Comparison of ENCODE assay signal across 2 cellular contexts in the genomic region with DNA sequence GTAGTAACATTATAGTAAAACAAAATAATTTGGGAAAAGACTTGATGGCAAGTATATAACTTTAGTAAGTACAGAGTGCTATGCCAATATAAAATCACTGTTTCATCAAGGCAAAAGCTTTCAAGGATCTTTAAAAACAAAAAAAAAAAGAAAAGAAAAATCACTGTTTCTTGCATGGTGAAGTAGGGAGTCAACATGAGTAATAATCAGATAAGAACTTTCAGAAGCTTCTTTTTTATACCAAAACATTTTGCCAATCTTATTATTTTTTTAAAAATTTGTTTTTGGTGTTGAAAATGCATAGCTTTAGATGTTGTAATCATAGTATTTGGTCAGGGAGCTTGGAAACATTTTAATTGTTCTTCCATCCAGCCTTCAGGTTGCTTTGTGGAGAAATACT.
TF ChIP-seq lines count a peak whose summit lies in the region.

No MANE protein-coding gene starts in this region.

TF ChIP-seq in K562, 482 proteins besides CTCF, POLR2A, EP300 and RAD21 (continues in another document):
- no peak for TF ChIP-seq TAF1 (IDR thresholded peaks at IDR 0.05; ENCODE audit: control insufficient read depth, extremely low read depth, insufficient read depth, low read length, severe bottlenecking)
- TF ChIP-seq, protein P1, sequence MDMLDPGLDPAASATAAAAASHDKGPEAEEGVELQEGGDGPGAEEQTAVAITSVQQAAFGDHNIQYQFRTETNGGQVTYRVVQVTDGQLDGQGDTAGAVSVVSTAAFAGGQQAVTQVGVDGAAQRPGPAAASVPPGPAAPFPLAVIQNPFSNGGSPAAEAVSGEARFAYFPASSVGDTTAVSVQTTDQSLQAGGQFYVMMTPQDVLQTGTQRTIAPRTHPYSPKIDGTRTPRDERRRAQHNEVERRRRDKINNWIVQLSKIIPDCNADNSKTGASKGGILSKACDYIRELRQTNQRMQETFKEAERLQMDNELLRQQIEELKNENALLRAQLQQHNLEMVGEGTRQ (CRISPR knock-in tag; IDR thresholded peaks at IDR 0.05) = no peak
- no peak for TF ChIP-seq OTX1 (CRISPR knock-in tag; IDR thresholded peaks at IDR 0.05)
- TF ChIP-seq, protein P2, sequence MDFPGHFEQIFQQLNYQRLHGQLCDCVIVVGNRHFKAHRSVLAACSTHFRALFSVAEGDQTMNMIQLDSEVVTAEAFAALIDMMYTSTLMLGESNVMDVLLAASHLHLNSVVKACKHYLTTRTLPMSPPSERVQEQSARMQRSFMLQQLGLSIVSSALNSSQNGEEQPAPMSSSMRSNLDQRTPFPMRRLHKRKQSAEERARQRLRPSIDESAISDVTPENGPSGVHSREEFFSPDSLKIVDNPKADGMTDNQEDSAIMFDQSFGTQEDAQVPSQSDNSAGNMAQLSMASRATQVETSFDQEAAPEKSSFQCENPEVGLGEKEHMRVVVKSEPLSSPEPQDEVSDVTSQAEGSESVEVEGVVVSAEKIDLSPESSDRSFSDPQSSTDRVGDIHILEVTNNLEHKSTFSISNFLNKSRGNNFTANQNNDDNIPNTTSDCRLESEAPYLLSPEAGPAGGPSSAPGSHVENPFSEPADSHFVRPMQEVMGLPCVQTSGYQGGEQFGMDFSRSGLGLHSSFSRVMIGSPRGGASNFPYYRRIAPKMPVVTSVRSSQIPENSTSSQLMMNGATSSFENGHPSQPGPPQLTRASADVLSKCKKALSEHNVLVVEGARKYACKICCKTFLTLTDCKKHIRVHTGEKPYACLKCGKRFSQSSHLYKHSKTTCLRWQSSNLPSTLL (IDR thresholded peaks at IDR 0.05) = no peak
- TF ChIP-seq, protein P3, sequence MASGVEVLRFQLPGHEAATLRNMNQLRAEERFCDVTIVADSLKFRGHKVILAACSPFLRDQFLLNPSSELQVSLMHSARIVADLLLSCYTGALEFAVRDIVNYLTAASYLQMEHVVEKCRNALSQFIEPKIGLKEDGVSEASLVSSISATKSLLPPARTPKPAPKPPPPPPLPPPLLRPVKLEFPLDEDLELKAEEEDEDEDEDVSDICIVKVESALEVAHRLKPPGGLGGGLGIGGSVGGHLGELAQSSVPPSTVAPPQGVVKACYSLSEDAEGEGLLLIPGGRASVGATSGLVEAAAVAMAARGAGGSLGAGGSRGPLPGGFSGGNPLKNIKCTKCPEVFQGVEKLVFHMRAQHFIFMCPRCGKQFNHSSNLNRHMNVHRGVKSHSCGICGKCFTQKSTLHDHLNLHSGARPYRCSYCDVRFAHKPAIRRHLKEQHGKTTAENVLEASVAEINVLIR (CRISPR knock-in tag; IDR thresholded peaks at IDR 0.05) = no peak
- TF ChIP-seq ZNF644 (tag; IDR thresholded peaks at IDR 0.05; ENCODE audit: low read depth) = no peak
- TF ChIP-seq, protein P4, sequence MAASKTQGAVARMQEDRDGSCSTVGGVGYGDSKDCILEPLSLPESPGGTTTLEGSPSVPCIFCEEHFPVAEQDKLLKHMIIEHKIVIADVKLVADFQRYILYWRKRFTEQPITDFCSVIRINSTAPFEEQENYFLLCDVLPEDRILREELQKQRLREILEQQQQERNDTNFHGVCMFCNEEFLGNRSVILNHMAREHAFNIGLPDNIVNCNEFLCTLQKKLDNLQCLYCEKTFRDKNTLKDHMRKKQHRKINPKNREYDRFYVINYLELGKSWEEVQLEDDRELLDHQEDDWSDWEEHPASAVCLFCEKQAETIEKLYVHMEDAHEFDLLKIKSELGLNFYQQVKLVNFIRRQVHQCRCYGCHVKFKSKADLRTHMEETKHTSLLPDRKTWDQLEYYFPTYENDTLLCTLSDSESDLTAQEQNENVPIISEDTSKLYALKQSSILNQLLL (CRISPR knock-in tag; IDR thresholded peaks at IDR 0.05; ENCODE audit: borderline replicate concordance) = no peak
- TF ChIP-seq MBD2 (IDR thresholded peaks at IDR 0.05; ENCODE audit: borderline replicate concordance, low read depth) = no peak
- no peak for TF ChIP-seq ELF4 (CRISPR knock-in tag; IDR thresholded peaks at IDR 0.05)
- no peak for TF ChIP-seq MXI1 (IDR thresholded peaks at IDR 0.05; ENCODE audit: low read depth, low read length)
- TF ChIP-seq ZBTB7A (IDR thresholded peaks at IDR 0.05; ENCODE audit: borderline replicate concordance, control insufficient read depth, low read depth, low read length) = no peak
- TF ChIP-seq DIDO1 (tag; IDR thresholded peaks at IDR 0.05; ENCODE audit: low read depth) = no peak
- TF ChIP-seq ZKSCAN3 (CRISPR knock-in tag; IDR thresholded peaks at IDR 0.05) = no peak
- TF ChIP-seq, protein P5, sequence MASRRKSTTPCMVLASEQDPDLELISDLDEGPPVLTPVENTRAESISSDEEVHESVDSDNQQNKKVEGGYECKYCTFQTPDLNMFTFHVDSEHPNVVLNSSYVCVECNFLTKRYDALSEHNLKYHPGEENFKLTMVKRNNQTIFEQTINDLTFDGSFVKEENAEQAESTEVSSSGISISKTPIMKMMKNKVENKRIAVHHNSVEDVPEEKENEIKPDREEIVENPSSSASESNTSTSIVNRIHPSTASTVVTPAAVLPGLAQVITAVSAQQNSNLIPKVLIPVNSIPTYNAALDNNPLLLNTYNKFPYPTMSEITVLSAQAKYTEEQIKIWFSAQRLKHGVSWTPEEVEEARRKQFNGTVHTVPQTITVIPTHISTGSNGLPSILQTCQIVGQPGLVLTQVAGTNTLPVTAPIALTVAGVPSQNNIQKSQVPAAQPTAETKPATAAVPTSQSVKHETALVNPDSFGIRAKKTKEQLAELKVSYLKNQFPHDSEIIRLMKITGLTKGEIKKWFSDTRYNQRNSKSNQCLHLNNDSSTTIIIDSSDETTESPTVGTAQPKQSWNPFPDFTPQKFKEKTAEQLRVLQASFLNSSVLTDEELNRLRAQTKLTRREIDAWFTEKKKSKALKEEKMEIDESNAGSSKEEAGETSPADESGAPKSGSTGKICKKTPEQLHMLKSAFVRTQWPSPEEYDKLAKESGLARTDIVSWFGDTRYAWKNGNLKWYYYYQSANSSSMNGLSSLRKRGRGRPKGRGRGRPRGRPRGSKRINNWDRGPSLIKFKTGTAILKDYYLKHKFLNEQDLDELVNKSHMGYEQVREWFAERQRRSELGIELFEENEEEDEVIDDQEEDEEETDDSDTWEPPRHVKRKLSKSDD (conservative IDR thresholded peaks at IDR 0.05; ENCODE audit: low read length) = no peak
- TF ChIP-seq, protein P6, sequence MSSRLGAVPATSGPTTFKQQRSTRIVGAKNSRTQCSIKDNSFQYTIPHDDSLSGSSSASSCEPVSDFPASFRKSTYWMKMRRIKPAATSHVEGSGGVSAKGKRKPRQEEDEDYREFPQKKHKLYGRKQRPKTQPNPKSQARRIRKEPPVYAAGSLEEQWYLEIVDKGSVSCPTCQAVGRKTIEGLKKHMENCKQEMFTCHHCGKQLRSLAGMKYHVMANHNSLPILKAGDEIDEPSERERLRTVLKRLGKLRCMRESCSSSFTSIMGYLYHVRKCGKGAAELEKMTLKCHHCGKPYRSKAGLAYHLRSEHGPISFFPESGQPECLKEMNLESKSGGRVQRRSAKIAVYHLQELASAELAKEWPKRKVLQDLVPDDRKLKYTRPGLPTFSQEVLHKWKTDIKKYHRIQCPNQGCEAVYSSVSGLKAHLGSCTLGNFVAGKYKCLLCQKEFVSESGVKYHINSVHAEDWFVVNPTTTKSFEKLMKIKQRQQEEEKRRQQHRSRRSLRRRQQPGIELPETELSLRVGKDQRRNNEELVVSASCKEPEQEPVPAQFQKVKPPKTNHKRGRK (tag; IDR thresholded peaks at IDR 0.05) = no peak
- TF ChIP-seq CTBP1 (IDR thresholded peaks at IDR 0.05; ENCODE audit: borderline replicate concordance) = no peak
- no peak for TF ChIP-seq ZKSCAN8 (CRISPR knock-in tag; IDR thresholded peaks at IDR 0.05)

TF ChIP-seq in SK-N-SH treated with all-trans-retinoic acid at 6 μM for 48 hours, 23 proteins besides CTCF, POLR2A, EP300 and RAD21 (continued from another document):
- TF ChIP-seq PPARA (CRISPR knock-in tag; IDR thresholded peaks at IDR 0.05; ENCODE audit: borderline replicate concordance) = no peak
- TF ChIP-seq, protein P7, sequence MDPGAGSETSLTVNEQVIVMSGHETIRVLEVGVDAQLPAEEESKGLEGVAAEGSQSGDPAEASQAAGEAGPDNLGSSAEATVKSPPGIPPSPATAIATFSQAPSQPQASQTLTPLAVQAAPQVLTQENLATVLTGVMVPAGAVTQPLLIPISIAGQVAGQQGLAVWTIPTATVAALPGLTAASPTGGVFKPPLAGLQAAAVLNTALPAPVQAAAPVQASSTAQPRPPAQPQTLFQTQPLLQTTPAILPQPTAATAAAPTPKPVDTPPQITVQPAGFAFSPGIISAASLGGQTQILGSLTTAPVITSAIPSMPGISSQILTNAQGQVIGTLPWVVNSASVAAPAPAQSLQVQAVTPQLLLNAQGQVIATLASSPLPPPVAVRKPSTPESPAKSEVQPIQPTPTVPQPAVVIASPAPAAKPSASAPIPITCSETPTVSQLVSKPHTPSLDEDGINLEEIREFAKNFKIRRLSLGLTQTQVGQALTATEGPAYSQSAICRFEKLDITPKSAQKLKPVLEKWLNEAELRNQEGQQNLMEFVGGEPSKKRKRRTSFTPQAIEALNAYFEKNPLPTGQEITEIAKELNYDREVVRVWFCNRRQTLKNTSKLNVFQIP (CRISPR knock-in tag; IDR thresholded peaks at IDR 0.05; ENCODE audit: borderline replicate concordance, low read depth) = no peak
- no peak for TF ChIP-seq TOX (CRISPR knock-in tag; IDR thresholded peaks at IDR 0.05; ENCODE audit: borderline replicate concordance)
- TF ChIP-seq CSDC2 (CRISPR knock-in tag; IDR thresholded peaks at IDR 0.05) = no peak
